In genomic region chr19:45999653-46000121, GRCh38 we compare ENCODE assay signal across 10 cellular contexts. TPM values are rescaled to one million over a fixed set of nuclear protein-coding genes. Genes with fewer than 3 reads are reported as not detected.
A peak's percentile ranks its signal among the peaks of the same experiment; 100 is the strongest.
DNase-seq lines count a peak whose midpoint lies in the region.
"Had no signal": no experiment of that assay in that cellular context is flagged by ENCODE, and none has a peak within 500 bp of the region (broad histone marks: within the 10 kb centered on the region; RNA-seq: fewer than 3 reads in every experiment).

No MANE protein-coding gene starts in this region.

- no peak for DNase-seq in activated T-cell treated with anti-CD3 and anti-CD28 coated beads, Interleukin-2, amount 50 U/mL, for 24 hours
- DNase-seq in activated T-cell treated with anti-CD3 and anti-CD28 coated beads for 4 hours, result no peak
- DNase-seq in SHP77 (lab: John Stamatoyannopoulos, UW), result peak; percentile 46 to 70
- DNase-seq in fibroblast of peridontal ligament (ENCODE audit: extremely low read depth), result peak; percentile 10
- DNase-seq in stimulated activated CD8-positive, alpha-beta memory T cell treated with anti-CD3 and anti-CD28 coated beads, Interleukin-4, amount 100 ng/mL, for 48 hours, result peak; percentile 41
- DNase-seq in germinal center (ENCODE audit: low spot score), result no peak
- no peak for DNase-seq in ureter (ENCODE audit: low spot score)
- DNase-seq in NCI-H526 treated with DMSO at 0.1 percent for 48 hours (lab: John Stamatoyannopoulos, UW), result no peak
- DNase-seq: GDM1 had no signal

- peak overlapping the region; percentile 38 for H3K27ac Mint-ChIP-seq in activated T-cell treated with anti-CD3 and anti-CD28 coated beads, Interleukin-2, amount 50 U/mL, for 24 hours

- H3K36me3 Mint-ChIP-seq in activated T-cell treated with anti-CD3 and anti-CD28 coated beads, Interleukin-2, amount 50 U/mL, for 24 hours (ENCODE audit: low read depth), result peaks cover 19% of the 10 kb centered on the region

- no peaks in the 10 kb centered on the region for H3K27me3 Mint-ChIP-seq in activated T-cell treated with anti-CD3 and anti-CD28 coated beads, Interleukin-2, amount 50 U/mL, for 24 hours

- H3K4me3 Mint-ChIP-seq in activated T-cell treated with anti-CD3 and anti-CD28 coated beads, Interleukin-2, amount 50 U/mL, for 24 hours, result no peak overlapping the region

- H3K9me3 Mint-ChIP-seq in activated T-cell treated with anti-CD3 and anti-CD28 coated beads, Interleukin-2, amount 50 U/mL, for 24 hours, result no peaks in the 10 kb centered on the region

- peaks cover 31% of the 10 kb centered on the region for H3K4me1 Mint-ChIP-seq in activated T-cell treated with anti-CD3 and anti-CD28 coated beads, Interleukin-2, amount 50 U/mL, for 24 hours (ENCODE audit: low read depth)

RNA-seq across cellular contexts. Expression of gene CCDC61, which starts 4.4 kb away (rescaled TPM):
- 28.8 TPM for total RNA-seq in ureter

RNA-seq across cellular contexts. Expression of gene PGLYRP1, which starts 23.2 kb away (rescaled TPM):
- total RNA-seq in ureter, result not detected
- total RNA-seq: T-helper 2 cell treated with Interferon-gamma antibody and Interleukin-4, amounts not matched to agents 100 ng/mL and 5 ng/mL, for 36 hours had no signal

RNA-seq across cellular contexts. Expression of gene NOVA2, which starts 26.0 kb away (rescaled TPM):
- total RNA-seq in ureter, result 4.4 TPM

RNA-seq across cellular contexts. Expression of gene IGFL4, which starts 41.1 kb away (rescaled TPM):
- total RNA-seq in ureter, result not detected
- total RNA-seq: T-helper 2 cell treated with Interferon-gamma antibody and Interleukin-4, amounts not matched to agents 100 ng/mL and 5 ng/mL, for 36 hours had no signal

Comparison
In these comparisons a context has a peak if more than half of its experiments do, and no peak if none do; other contexts are left out.
1. DNase-seq: peak in SHP77 (2 of 2), fibroblast of peridontal ligament (single experiment) and stimulated activated CD8-positive, alpha-beta memory T cell treated with anti-CD3 and anti-CD28 coated beads, Interleukin-4, amount 100 ng/mL, for 48 hours (single experiment); none in activated T-cell treated with anti-CD3 and anti-CD28 coated beads, Interleukin-2, amount 50 U/mL, for 24 hours (single experiment), activated T-cell treated with anti-CD3 and anti-CD28 coated beads for 4 hours (single experiment), germinal center (single experiment), ureter (single experiment) and NCI-H526 treated with DMSO at 0.1 percent for 48 hours (single experiment).